20 cellular contexts compared by ENCODE assay signal in the genomic region with DNA sequence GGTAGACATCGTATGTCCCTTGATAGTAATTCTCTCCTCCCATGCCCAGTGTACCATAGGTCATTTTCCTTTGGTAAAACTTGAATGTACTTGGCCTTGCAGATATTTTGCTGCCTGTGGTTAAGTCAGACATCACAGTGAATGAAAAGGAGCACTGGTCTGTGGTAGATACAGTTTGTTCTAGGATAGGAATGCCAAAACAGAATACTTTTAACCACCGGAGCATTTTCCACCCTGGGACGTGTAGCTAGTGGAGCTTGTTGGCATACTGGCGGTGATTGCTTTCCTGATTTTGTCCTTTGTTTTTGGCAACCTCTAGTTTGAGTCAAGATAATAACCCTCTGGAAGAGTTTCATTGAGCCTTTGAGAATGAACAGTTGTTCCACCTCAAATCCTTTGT.
DNase-seq lines count a peak whose midpoint lies in the region; TF ChIP-seq lines count a peak whose summit lies in the region.
"Had no signal": no experiment of that assay in that cellular context is flagged by ENCODE, and none has a peak within 500 bp of the region (broad histone marks: within the 10 kb centered on the region; RNA-seq: fewer than 3 reads in every experiment).

No MANE protein-coding gene starts in this region.

- H3K9me3 Mint-ChIP-seq in nephron = no peaks in the 10 kb centered on the region
- peaks cover 16% of the 10 kb centered on the region for H3K9me3 Mint-ChIP-seq in activated T-helper 1 cell treated with anti-CD3 and anti-CD28 coated beads, Interleukin-12 subunit alpha, Interleukin-12 subunit beta, Interleukin-2, Interleukin-4 antibody, amounts not matched to agents 30 ng/mL and 10 ng/mL and 1 ng/mL, durations not matched to agents 14 hours and 24 hours and 36 hours

- H3K4me1 Mint-ChIP-seq in nephron = peaks cover 33% of the 10 kb centered on the region
- H3K4me1 Mint-ChIP-seq in activated T-helper 1 cell treated with anti-CD3 and anti-CD28 coated beads, Interleukin-12 subunit alpha, Interleukin-12 subunit beta, Interleukin-2, Interleukin-4 antibody, amounts not matched to agents 30 ng/mL and 10 ng/mL and 1 ng/mL, durations not matched to agents 14 hours and 24 hours and 36 hours (ENCODE audit: low read depth) = no peaks in the 10 kb centered on the region

- H3K36me3 ChIP-seq in vagina = no peaks in the 10 kb centered on the region
- H3K36me3 ChIP-seq: BLaER1 had no signal

- H3K27ac Mint-ChIP-seq in nephron = peak overlapping the region in 2 of 3 experiments; percentile 24 to 82
- no peak overlapping the region for H3K27ac Mint-ChIP-seq in activated T-helper 1 cell treated with anti-CD3 and anti-CD28 coated beads, Interleukin-12 subunit alpha, Interleukin-12 subunit beta, Interleukin-2, Interleukin-4 antibody, amounts not matched to agents 30 ng/mL and 10 ng/mL and 1 ng/mL, durations not matched to agents 14 hours and 24 hours and 36 hours
- H3K27ac Mint-ChIP-seq: CD4-positive, alpha-beta memory T cell had no signal

- H3K27me3 Mint-ChIP-seq in nephron (ENCODE audit: low read depth) = no peaks in the 10 kb centered on the region
- H3K27me3 Mint-ChIP-seq in activated T-helper 1 cell treated with anti-CD3 and anti-CD28 coated beads, Interleukin-12 subunit alpha, Interleukin-12 subunit beta, Interleukin-2, Interleukin-4 antibody, amounts not matched to agents 30 ng/mL and 10 ng/mL and 1 ng/mL, durations not matched to agents 14 hours and 24 hours and 36 hours (ENCODE audit: insufficient read depth) = peaks cover 8% of the 10 kb centered on the region
- H3K27me3 Mint-ChIP-seq: CD4-positive, alpha-beta memory T cell had no signal

- H3K4me3 Mint-ChIP-seq in nephron = no peak overlapping the region
- H3K4me3 Mint-ChIP-seq in activated T-helper 1 cell treated with anti-CD3 and anti-CD28 coated beads, Interleukin-12 subunit alpha, Interleukin-12 subunit beta, Interleukin-2, Interleukin-4 antibody, amounts not matched to agents 30 ng/mL and 10 ng/mL and 1 ng/mL, durations not matched to agents 14 hours and 24 hours and 36 hours = no peak overlapping the region
- H3K4me3 Mint-ChIP-seq: CD4-positive, alpha-beta memory T cell had no signal

- intact Hi-C loops in vagina (cut with DNase I) = no loop called here
- intact Hi-C loops in activated T-helper 1 cell treated with anti-CD3 and anti-CD28 coated beads, Interleukin-12 subunit alpha, Interleukin-12 subunit beta, Interleukin-2, Interleukin-4 antibody, amounts not matched to agents 30 ng/mL and 10 ng/mL and 1 ng/mL, durations not matched to agents 14 hours and 24 hours and 36 hours (cut with micrococcal nuclease) = no loop called here

- H3K4me1 ChIP-seq in vagina = no peaks in the 10 kb centered on the region

- no peak overlapping the region for H3K4me3 ChIP-seq in astrocyte of the cerebellum (ENCODE audit: low read depth, low read length)
- no peak overlapping the region for H3K4me3 ChIP-seq in fibroblast of mammary gland (ENCODE audit: control insufficient read depth, low read depth, low read length)
- H3K4me3 ChIP-seq in vagina = no peak overlapping the region
- H3K4me3 ChIP-seq: BLaER1 had no signal

- H3K27ac ChIP-seq in vagina = no peak overlapping the region

- DNase-seq in astrocyte of the cerebellum (ENCODE audit: low read depth) = peak; percentile 70
- peak; percentile 14 for DNase-seq in fibroblast of mammary gland (ENCODE audit: low read depth)
- DNase-seq in activated CD4-positive, alpha-beta T cell treated with anti-CD3 and anti-CD28 coated beads for 1 hour = no peak
- DNase-seq in vagina (ENCODE audit: extremely low spot score in 2 of 2) = no peak
- DNase-seq in activated T-helper 1 cell treated with anti-CD3 and anti-CD28 coated beads, Interleukin-12 subunit alpha, Interleukin-12 subunit beta, Interleukin-2, Interleukin-4 antibody, amounts not matched to agents 30 ng/mL and 10 ng/mL and 1 ng/mL, durations not matched to agents 14 hours and 24 hours and 36 hours (ENCODE audit: low spot score) = no peak
- DNase-seq in stimulated activated naive CD4-positive, alpha-beta T cell (lab: John Stamatoyannopoulos, UW) = no peak
- DNase-seq: Caco-2; CD4-positive, alpha-beta memory T cell; DMS 273 treated with DMSO at 0.1 percent for 48 hours; DMS79 treated with DMSO at 0.1 percent for 48 hours; Kasumi-1; MM.1S; NCI-H1048; NCI-H1417 treated with DMSO at 0.1 percent for 48 hours; NCI-H187; NCI-H446; NCI-H526 treated with DMSO at 0.1 percent for 48 hours; Right ventricle myocardium superior had no signal

- TF ChIP-seq CTCF in astrocyte of the cerebellum (IDR thresholded peaks at IDR 0.05; ENCODE audit: low read depth, low read length, missing control alignments) (no peak), fibroblast of mammary gland (conservative IDR thresholded peaks at IDR 0.05; ENCODE audit: control insufficient read depth, insufficient read depth, low read depth, low read length) (no peak), nephron (IDR thresholded peaks at IDR 0.05; ENCODE audit: unreplicated experiment in 3 of 3) (no peak), vagina (IDR thresholded peaks at IDR 0.05) (no peak)

- no peak for TF ChIP-seq POLR2A in vagina (IDR thresholded peaks at IDR 0.05)

- in situ Hi-C loops in astrocyte of the cerebellum (cut with HindIII; ENCODE audit: low sequenced_read_pairs) = no loop called here

- no peaks in the 10 kb centered on the region for H3K9me3 ChIP-seq in vagina
- H3K9me3 ChIP-seq: Caco-2 had no signal

- no peaks in the 10 kb centered on the region for H3K27me3 ChIP-seq in vagina
- H3K27me3 ChIP-seq: BLaER1 had no signal

- no peaks in the 10 kb centered on the region for H3K36me3 Mint-ChIP-seq in nephron (ENCODE audit: low read depth)
- no peaks in the 10 kb centered on the region for H3K36me3 Mint-ChIP-seq in activated T-helper 1 cell treated with anti-CD3 and anti-CD28 coated beads, Interleukin-12 subunit alpha, Interleukin-12 subunit beta, Interleukin-2, Interleukin-4 antibody, amounts not matched to agents 30 ng/mL and 10 ng/mL and 1 ng/mL, durations not matched to agents 14 hours and 24 hours and 36 hours (ENCODE audit: low read depth)
- H3K36me3 Mint-ChIP-seq: CD4-positive, alpha-beta memory T cell had no signal

Comparison
In these comparisons a context has a peak if more than half of its experiments do, and no peak if none do; other contexts are left out.
1. DNase-seq: peak in astrocyte of the cerebellum (single experiment) and fibroblast of mammary gland (single experiment); none in activated CD4-positive, alpha-beta T cell treated with anti-CD3 and anti-CD28 coated beads for 1 hour (single experiment), vagina (0 of 2), activated T-helper 1 cell treated with anti-CD3 and anti-CD28 coated beads, Interleukin-12 subunit alpha, Interleukin-12 subunit beta, Interleukin-2, Interleukin-4 antibody, amounts not matched to agents 30 ng/mL and 10 ng/mL and 1 ng/mL, durations not matched to agents 14 hours and 24 hours and 36 hours (single experiment) and stimulated activated naive CD4-positive, alpha-beta T cell (0 of 6).